28 cellular contexts compared by ENCODE assay signal in the genomic region with DNA sequence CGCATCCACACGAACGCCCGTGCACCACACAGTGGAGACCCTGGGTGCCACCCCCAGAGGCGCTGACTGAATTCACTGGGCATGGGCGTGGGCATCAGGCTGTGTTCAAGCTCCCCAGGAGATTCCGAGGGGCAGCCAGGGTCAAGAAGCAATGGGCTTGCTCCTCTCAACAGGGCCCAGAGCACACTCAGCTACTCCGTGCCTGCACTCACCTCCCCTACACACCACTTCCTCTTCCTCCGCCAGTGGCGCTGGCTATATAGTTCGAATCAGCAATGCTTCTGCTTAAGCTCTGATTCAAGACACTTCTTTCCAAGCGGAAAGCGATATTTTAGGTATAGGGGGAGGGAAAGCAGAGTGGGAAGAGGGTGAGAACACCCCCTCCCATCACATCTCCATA. TPM values are rescaled to one million over a fixed set of nuclear protein-coding genes. Genes with fewer than 3 reads are reported as not detected.
DNase-seq lines count a peak whose midpoint lies in the region; ATAC-seq and TF ChIP-seq lines count a peak whose summit lies in the region.
"Had no signal": no experiment of that assay in that cellular context is flagged by ENCODE, and none has a peak within 500 bp of the region (broad histone marks: within the 10 kb centered on the region; RNA-seq: fewer than 3 reads in every experiment).

No MANE protein-coding gene starts in this region.

- no peak for TF ChIP-seq POLR2A in esophagus muscularis mucosa (IDR thresholded peaks at IDR 0.05; ENCODE audit: low read depth)
- TF ChIP-seq POLR2A in right lobe of liver (IDR thresholded peaks at IDR 0.05): no peak

- no peak overlapping the region for H3K27ac Mint-ChIP-seq in activated CD8-positive, alpha-beta memory T cell treated with anti-CD3 and anti-CD28 coated beads, Interleukin-2, amount 10 ng/mL, durations not matched to agents 7 days and 5 days
- H3K27ac Mint-ChIP-seq: activated T-helper 17 cell treated with anti-CD3 and anti-CD28 coated beads, Interleukin-2, amount 50 U/mL, for 72 hours; B cell; neural progenitor cell had no signal

- no peak for ATAC-seq in activated CD8-positive, alpha-beta memory T cell treated with anti-CD3 and anti-CD28 coated beads, Interleukin-2, amount 10 ng/mL, durations not matched to agents 7 days and 5 days
- no peak for ATAC-seq in upper lobe of right lung
- ATAC-seq in right lobe of liver: no peak
- ATAC-seq: activated T-helper 17 cell treated with anti-CD3 and anti-CD28 coated beads, Interleukin-2, amount 50 U/mL, for 72 hours; mucosa of descending colon had no signal

- H3K36me3 ChIP-seq in esophagus muscularis mucosa (no peaks in the 10 kb centered on the region), upper lobe of right lung (no peaks in the 10 kb centered on the region), right lobe of liver (no peaks in the 10 kb centered on the region)
- H3K36me3 ChIP-seq: HAP-1, neural progenitor cell, stomach, transverse colon, WERI-Rb-1 had no signal

- H3K9me3 Mint-ChIP-seq in activated CD8-positive, alpha-beta memory T cell treated with anti-CD3 and anti-CD28 coated beads, Interleukin-2, amount 10 ng/mL, durations not matched to agents 7 days and 5 days (ENCODE audit: low read depth): peaks cover 5% of the 10 kb centered on the region
- H3K9me3 Mint-ChIP-seq: central memory CD8-positive, alpha-beta T cell had no signal

- peak; percentile 33 for DNase-seq in activated CD8-positive, alpha-beta memory T cell treated with anti-CD3 and anti-CD28 coated beads, Interleukin-2, amount 10 ng/mL, durations not matched to agents 7 days and 5 days
- DNase-seq in activated CD8-positive, alpha-beta memory T cell treated with anti-CD3 and anti-CD28 coated beads, Interleukin-2, amount 50 U/mL, for 48 hours: no peak
- peak; percentile 53 for DNase-seq in NOMO-1 treated with DMSO at 0.1 percent for 48 hours (lab: John Stamatoyannopoulos, UW; ENCODE audit: unreplicated experiment)
- DNase-seq in esophagus muscularis mucosa (ENCODE audit: extremely low spot score): peak; percentile 82
- peak; percentile 38 for DNase-seq in upper lobe of right lung
- no peak for DNase-seq in substantia nigra (lab: John Stamatoyannopoulos, UW)
- DNase-seq in right lobe of liver: no peak
- no peak for DNase-seq in NCI-H2227 (lab: John Stamatoyannopoulos, UW; ENCODE audit: unreplicated experiment)
- DNase-seq: activated CD4-positive, alpha-beta T cell treated with anti-CD3 and anti-CD28 coated beads, Interleukin-2, amount 50 U/mL, for 4 hours; activated CD8-positive, alpha-beta memory T cell treated with anti-CD3 and anti-CD28 coated beads, Interleukin-2, amount 50 U/mL, for 4 hours; Caco-2; DND-41; kidney glomerular epithelial cell; mucosa of descending colon; NCI-H1105 treated with DMSO at 0.1 percent for 48 hours; NCI-H2081 treated with DMSO at 0.1 percent for 48 hours; NCI-H446 treated with DMSO at 0.1 percent for 48 hours; PC-9; SHP77; stomach; transverse colon; WERI-Rb-1 had no signal

- TF ChIP-seq EP300 in esophagus muscularis mucosa (IDR thresholded peaks at IDR 0.05): no peak

- peaks cover 2% of the 10 kb centered on the region for H3K4me1 Mint-ChIP-seq in activated CD8-positive, alpha-beta memory T cell treated with anti-CD3 and anti-CD28 coated beads, Interleukin-2, amount 10 ng/mL, durations not matched to agents 7 days and 5 days
- H3K4me1 Mint-ChIP-seq: B cell; central memory CD8-positive, alpha-beta T cell had no signal

- no peak overlapping the region for H3K4me3 Mint-ChIP-seq in activated CD8-positive, alpha-beta memory T cell treated with anti-CD3 and anti-CD28 coated beads, Interleukin-2, amount 10 ng/mL, durations not matched to agents 7 days and 5 days
- H3K4me3 Mint-ChIP-seq: activated T-helper 17 cell treated with anti-CD3 and anti-CD28 coated beads, Interleukin-2, amount 50 U/mL, for 72 hours; B cell; central memory CD8-positive, alpha-beta T cell; neural progenitor cell had no signal

- H3K4me3 ChIP-seq in esophagus muscularis mucosa (no peak overlapping the region), upper lobe of right lung (no peak overlapping the region), right lobe of liver (no peak overlapping the region)
- H3K4me3 ChIP-seq: HAP-1, lung, mucosa of descending colon, neural progenitor cell, PC-9, stomach, transverse colon had no signal

- H3K9me3 ChIP-seq in esophagus muscularis mucosa (no peaks in the 10 kb centered on the region), upper lobe of right lung (no peaks in the 10 kb centered on the region), right lobe of liver (no peaks in the 10 kb centered on the region)
- H3K9me3 ChIP-seq: Caco-2, HAP-1, mucosa of descending colon, stomach, transverse colon had no signal

- H3K36me3 Mint-ChIP-seq in activated CD8-positive, alpha-beta memory T cell treated with anti-CD3 and anti-CD28 coated beads, Interleukin-2, amount 10 ng/mL, durations not matched to agents 7 days and 5 days: no peaks in the 10 kb centered on the region
- H3K36me3 Mint-ChIP-seq: neural progenitor cell had no signal

- CTCF ChIA-PET in activated CD8-positive, alpha-beta memory T cell treated with anti-CD3 and anti-CD28 coated beads, Interleukin-2, amount 10 ng/mL, durations not matched to agents 7 days and 5 days (lab: Charles Lee): no interaction called here

- 91% methylated on average over 13 of the region's 13 CpGs for WGBS in esophagus muscularis mucosa
- WGBS in right lobe of liver (ENCODE audit: insufficient coverage, low coverage, low lambda C conversion rate, missing lambda C conversion rate): 66% methylated on average over 9 of the region's 13 CpGs

- H3K27me3 ChIP-seq in esophagus muscularis mucosa (no peaks in the 10 kb centered on the region), upper lobe of right lung (no peaks in the 10 kb centered on the region), right lobe of liver (no peaks in the 10 kb centered on the region)
- H3K27me3 ChIP-seq: neural progenitor cell, stomach, transverse colon had no signal

- intact Hi-C loops in esophagus muscularis mucosa (cut with DNase I) (no loop called here), upper lobe of right lung (cut with DNase I) (no loop called here), right lobe of liver (cut with DNase I) (no loop called here)

- TF ChIP-seq CTCF in esophagus muscularis mucosa (IDR thresholded peaks at IDR 0.05) (no peak), upper lobe of right lung (IDR thresholded peaks at IDR 0.05) (no peak), right lobe of liver (IDR thresholded peaks at IDR 0.05) (no peak)

- H3K4me1 ChIP-seq in esophagus muscularis mucosa: no peaks in the 10 kb centered on the region
- peaks cover 5% of the 10 kb centered on the region for H3K4me1 ChIP-seq in upper lobe of right lung
- H3K4me1 ChIP-seq in right lobe of liver: no peaks in the 10 kb centered on the region
- H3K4me1 ChIP-seq: Caco-2, HAP-1, neural progenitor cell, stomach, transverse colon had no signal

- H3K27me3 Mint-ChIP-seq in activated CD8-positive, alpha-beta memory T cell treated with anti-CD3 and anti-CD28 coated beads, Interleukin-2, amount 10 ng/mL, durations not matched to agents 7 days and 5 days: peaks cover 36% of the 10 kb centered on the region

- H3K27ac ChIP-seq in esophagus muscularis mucosa (replicated peaks in 1 of 4) (no peak overlapping the region), upper lobe of right lung (no peak overlapping the region), substantia nigra (ENCODE audit: low read depth, low read length, poor library complexity, severe bottlenecking) (no peak overlapping the region), right lobe of liver (no peak overlapping the region)
- H3K27ac ChIP-seq: neural progenitor cell, PC-9, stomach, transverse colon, WERI-Rb-1 had no signal

RNA-seq across cellular contexts. Expression of gene CRACDL, which starts 42.2 kb away (rescaled TPM):
- total RNA-seq in activated CD8-positive, alpha-beta memory T cell treated with anti-CD3 and anti-CD28 coated beads, Interleukin-2, amount 10 ng/mL, durations not matched to agents 7 days and 5 days: under 1 TPM; 0.18 to 0.35 TPM
- total RNA-seq in esophagus muscularis mucosa (1 to 10 TPM; 1.7 to 4.7 (median 3.3) TPM), upper lobe of right lung (33.3 TPM), right lobe of liver (under 1 TPM; 0.12 to 0.56 (median 0.32) TPM)

Comparison
In these comparisons a context has a peak if more than half of its experiments do, and no peak if none do; other contexts are left out.
1. DNase-seq: peak in activated CD8-positive, alpha-beta memory T cell treated with anti-CD3 and anti-CD28 coated beads, Interleukin-2, amount 10 ng/mL, durations not matched to agents 7 days and 5 days (single experiment), NOMO-1 treated with DMSO at 0.1 percent for 48 hours (single experiment), esophagus muscularis mucosa (single experiment) and upper lobe of right lung (single experiment); none in activated CD8-positive, alpha-beta memory T cell treated with anti-CD3 and anti-CD28 coated beads, Interleukin-2, amount 50 U/mL, for 48 hours (single experiment), substantia nigra (0 of 49), right lobe of liver (0 of 3) and NCI-H2227 (single experiment).